In the genomic region with DNA sequence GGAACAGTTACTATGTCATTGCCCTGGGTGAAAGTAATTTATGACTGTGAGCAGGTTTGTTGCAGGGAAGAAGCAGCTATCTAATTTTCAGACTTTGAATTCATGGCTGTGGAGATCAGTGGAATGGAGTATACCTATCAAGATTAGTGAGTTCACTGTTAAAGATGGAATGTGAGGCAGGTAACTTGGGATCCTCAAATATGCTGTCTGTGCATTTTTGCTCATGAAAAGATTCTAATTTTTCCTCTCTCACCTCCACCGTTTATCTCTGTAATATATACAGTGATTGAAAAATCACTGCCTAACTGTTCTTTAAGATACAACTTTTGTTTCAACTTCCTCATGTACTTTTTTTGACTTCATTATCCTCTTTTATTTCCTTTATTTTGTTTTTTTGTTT, we compare ENCODE assay signal across 3 cellular contexts.
A peak's percentile ranks its signal among the peaks of the same experiment; 100 is the strongest.
TF ChIP-seq lines count a peak whose summit lies in the region.

No MANE protein-coding gene starts in this region.

TF ChIP-seq in A549, 52 proteins besides CTCF, POLR2A, EP300 and RAD21:
- TF ChIP-seq FOXS1 (CRISPR knock-in tag; IDR thresholded peaks at IDR 0.05), result no peak
- peak; percentile 55 for TF ChIP-seq MAFK (IDR thresholded peaks at IDR 0.05; ENCODE audit: partially characterized antibody)
TF ChIP-seq in A549: peak in this region for 1.

TF ChIP-seq in IMR-90, 13 proteins besides CTCF, POLR2A, EP300 and RAD21:
- TF ChIP-seq MXI1 (IDR thresholded peaks at IDR 0.05; ENCODE audit: borderline replicate concordance, low read depth, low read length) (no peak), MAFK (IDR thresholded peaks at IDR 0.05; ENCODE audit: low read depth, low read length) (peak; percentile 71)

TF ChIP-seq in H1, 55 proteins besides CTCF, POLR2A, EP300 and RAD21:
- TF ChIP-seq RXRA (IDR thresholded peaks at IDR 0.05; ENCODE audit: insufficient read depth, low read depth, low read length) (no peak), SP1 (IDR thresholded peaks at IDR 0.05; ENCODE audit: low read depth, low read length) (no peak), TCF12 (IDR thresholded peaks at IDR 0.05; ENCODE audit: low read depth, low read length) (no peak), POLR2AphosphoS5 (IDR thresholded peaks at IDR 0.05; ENCODE audit: low read depth, low read length) (no peak), FOSL1 (IDR thresholded peaks at IDR 0.05; ENCODE audit: insufficient read depth, low read depth, low read length) (no peak), KDM5A (IDR thresholded peaks at IDR 0.05; ENCODE audit: low read length) (no peak), CBX5 (IDR thresholded peaks at IDR 0.05; ENCODE audit: low read depth, low read length) (no peak), CHD1 (IDR thresholded peaks at IDR 0.05; ENCODE audit: low read depth, low read length) (no peak), SUZ12 (IDR thresholded peaks at IDR 0.05; ENCODE audit: low read length) (no peak), TAF1 (IDR thresholded peaks at IDR 0.05; ENCODE audit: low read depth, low read length) (no peak), GABPA (IDR thresholded peaks at IDR 0.05; ENCODE audit: borderline replicate concordance, insufficient read depth, low read length) (no peak), GTF2F1 (IDR thresholded peaks at IDR 0.05; ENCODE audit: borderline replicate concordance, low read depth, low read length) (no peak), CHD2 (IDR thresholded peaks at IDR 0.05; ENCODE audit: low read length) (no peak), NRF1 (IDR thresholded peaks at IDR 0.05; ENCODE audit: low read depth, low read length) (no peak), HDAC2 (IDR thresholded peaks at IDR 0.05; ENCODE audit: borderline replicate concordance in 1 of 2, low read depth in 2 of 2, low read length in 2 of 2) (no peak), BRCA1 (IDR thresholded peaks at IDR 0.05; ENCODE audit: low read depth, low read length) (no peak), SP4 (IDR thresholded peaks at IDR 0.05; ENCODE audit: low read length) (no peak)
